In the genomic region with DNA sequence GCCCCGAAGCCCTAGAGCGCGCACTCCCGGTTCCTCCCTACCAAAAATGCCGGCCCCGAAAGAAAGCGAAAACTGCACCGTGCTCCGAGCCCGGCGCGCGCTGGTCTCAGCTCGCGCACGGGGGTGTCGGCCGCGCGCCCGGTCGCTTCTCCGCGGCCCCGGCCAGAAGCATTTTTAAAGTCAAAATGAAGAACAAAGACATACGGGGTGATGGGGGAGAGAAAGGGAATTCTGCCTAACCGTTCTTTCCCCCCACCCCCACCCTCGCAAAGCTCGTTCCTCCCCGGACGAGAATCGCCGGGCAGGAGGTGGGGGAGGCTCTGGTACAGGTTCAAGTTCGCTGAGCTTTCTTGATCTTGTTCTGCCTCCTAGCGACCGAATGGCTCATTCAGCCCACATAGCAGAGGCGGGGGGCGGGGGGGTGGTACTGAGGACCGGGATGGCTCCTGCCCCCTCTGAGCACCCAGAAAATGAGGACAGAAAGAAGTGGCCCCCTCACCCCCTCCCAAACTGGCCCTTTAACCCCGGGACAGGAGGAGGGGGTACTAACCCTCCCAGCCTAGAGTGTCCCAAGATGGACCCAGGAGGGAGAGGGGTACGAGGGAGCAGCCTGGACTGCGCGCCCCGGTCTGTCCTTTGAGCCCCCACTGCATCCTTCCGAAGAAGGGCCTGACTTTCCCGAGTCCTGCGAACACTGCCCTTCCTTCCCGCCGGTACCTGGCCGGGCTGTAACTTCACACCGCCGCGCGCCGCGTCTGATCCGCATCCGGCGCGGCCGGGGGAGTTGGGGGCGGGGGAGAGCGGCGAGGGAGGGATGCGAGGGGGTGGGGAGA, we compare ENCODE assay signal across 8 cellular contexts. TPM values are rescaled to one million over a fixed set of nuclear protein-coding genes. Genes with fewer than 3 reads are reported as not detected.
DNase-seq lines count a peak whose midpoint lies in the region; ATAC-seq and TF ChIP-seq lines count a peak whose summit lies in the region.

No MANE protein-coding gene starts in this region.

- 0% methylated on average over 62 to 65 of the region's 65 CpGs for WGBS in ectodermal cell, 2 experiments

- H3K9ac ChIP-seq in BLaER1 treated with 17β-estradiol and CSF1 and Interleukin-3, amounts not matched to agents 10 nM and 100 nM, result peak overlapping the region; percentile 73 to 99 (median 96)
- H3K9ac ChIP-seq in subcutaneous abdominal adipose tissue (ENCODE audit: low read length in 5 of 5), result peak overlapping the region in 2 of 5 donors; percentile 23 to 45

- H3K27ac ChIP-seq in BLaER1 treated with 17β-estradiol and CSF1 and Interleukin-3, amounts not matched to agents 10 nM and 100 nM, result peak overlapping the region; percentile 27 to 98 (median 92); a peak in 21 of 22 replicates
- H3K27ac ChIP-seq in VCaP, result peak overlapping the region; percentile 96
- no peak overlapping the region for H3K27ac ChIP-seq in ectodermal cell (ENCODE audit: insufficient read depth, low read depth, low read length, poor library complexity, severe bottlenecking)
- no peak overlapping the region for H3K27ac ChIP-seq in subcutaneous abdominal adipose tissue (ENCODE audit: low read depth, low read length)

- H3K4me3 ChIP-seq in BLaER1 treated with 17β-estradiol and CSF1 and Interleukin-3, amounts not matched to agents 10 nM and 100 nM, result peak overlapping the region; percentile 72 to 95 (median 88)
- H3K4me3 ChIP-seq in ectodermal cell (ENCODE audit: insufficient read depth, low read depth, low read length) (peak overlapping the region; percentile 71), subcutaneous abdominal adipose tissue (ENCODE audit: low read depth in 1 of 5, low read length in 5 of 5) (peak overlapping the region; percentile 68 to 81 (median 76))

- peaks cover 26 to 36% (median 35%) of the 10 kb centered on the region in 10 experiments for H3K4me1 ChIP-seq in BLaER1 treated with 17β-estradiol and CSF1 and Interleukin-3, amounts not matched to agents 10 nM and 100 nM
- H3K4me1 ChIP-seq in ectodermal cell (ENCODE audit: control insufficient read depth, insufficient read depth, low read length), result peaks cover 15% of the 10 kb centered on the region
- H3K4me1 ChIP-seq in subcutaneous abdominal adipose tissue (ENCODE audit: control insufficient read depth in 5 of 5, insufficient read depth in 5 of 5, low read length in 5 of 5), result peaks cover 0 to 60% (median 56%) of the 10 kb centered on the region in 5 donors

- DNase-seq in NCI-H2081 (lab: John Stamatoyannopoulos, UW) (peak; percentile 91 to 94), lung microvascular endothelial cell (ENCODE audit: low read depth in 2 of 2) (peak; percentile 61 to 83)

- H3K4me2 ChIP-seq in BLaER1 treated with 17β-estradiol and CSF1 and Interleukin-3, amounts not matched to agents 10 nM and 100 nM, result peak overlapping the region; percentile 83 to 98 (median 95)

- no peaks in the 10 kb centered on the region for H3K9me3 ChIP-seq in BLaER1 treated with 17β-estradiol and CSF1 and Interleukin-3, amounts not matched to agents 10 nM and 100 nM (replicated peaks in 1 of 11)
- H3K9me3 ChIP-seq in ectodermal cell (ENCODE audit: control insufficient read depth, low read length), result no peaks in the 10 kb centered on the region
- no peaks in the 10 kb centered on the region for H3K9me3 ChIP-seq in subcutaneous abdominal adipose tissue (ENCODE audit: control insufficient read depth in 5 of 5, low read length in 5 of 5)

- peaks cover 0 to 27% (median 0%) of the 10 kb centered on the region in 11 experiments; a peak in 6 of 22 replicates for H4K20me1 ChIP-seq in BLaER1 treated with 17β-estradiol and CSF1 and Interleukin-3, amounts not matched to agents 10 nM and 100 nM

- TF ChIP-seq CTCF in VCaP (conservative IDR thresholded peaks at IDR 0.05), result peak; percentile 83

- peak; percentile 73 for ATAC-seq in GM18867 (IDR thresholded peaks at IDR 0.05; ENCODE audit: unreplicated experiment)
- peak; percentile 40 for ATAC-seq in HG03095 (IDR thresholded peaks at IDR 0.05; ENCODE audit: unreplicated experiment)

- H3K27me3 ChIP-seq in BLaER1 treated with 17β-estradiol and CSF1 and Interleukin-3, amounts not matched to agents 10 nM and 100 nM, result no peaks in the 10 kb centered on the region
- H3K27me3 ChIP-seq in ectodermal cell (ENCODE audit: control insufficient read depth, insufficient read depth, low read length, poor library complexity, severe bottlenecking), result peaks cover 58% of the 10 kb centered on the region
- H3K27me3 ChIP-seq in subcutaneous abdominal adipose tissue (ENCODE audit: control insufficient read depth in 5 of 5, insufficient read depth in 4 of 5, low read length in 5 of 5), result peaks cover 30 to 72% (median 49%) of the 10 kb centered on the region in 5 donors

- peaks cover 0 to 11% (median 7%) of the 10 kb centered on the region in 11 experiments; a peak in 15 of 22 replicates for H3K36me3 ChIP-seq in BLaER1 treated with 17β-estradiol and CSF1 and Interleukin-3, amounts not matched to agents 10 nM and 100 nM
- H3K36me3 ChIP-seq in ectodermal cell (ENCODE audit: control insufficient read depth, insufficient read depth, low read length) (no peaks in the 10 kb centered on the region), subcutaneous abdominal adipose tissue (ENCODE audit: control insufficient read depth in 5 of 5, insufficient read depth in 5 of 5, low read length in 5 of 5) (no peaks in the 10 kb centered on the region)

RNA-seq across cellular contexts. Expression of a gene that starts 3.1 kb away (rescaled TPM):
- 1.8 TPM for polyA plus RNA-seq in ectodermal cell (2013, experiment 1 of 4)
- polyA plus RNA-seq in ectodermal cell (2013, experiment 2 of 4), result 0.82 TPM
- polyA plus RNA-seq in ectodermal cell (2013, experiment 3 of 4), result 1.9 TPM
- polyA plus RNA-seq in ectodermal cell (2013, experiment 4 of 4), result 1.9 TPM
- 0.40 and 0.65 TPM in 2 replicates for total RNA-seq in lung microvascular endothelial cell

Comparison
In these comparisons a context has a peak if more than half of its experiments do, and no peak if none do; other contexts are left out.
1. H3K27ac ChIP-seq: peak in BLaER1 treated with 17β-estradiol and CSF1 and Interleukin-3, amounts not matched to agents 10 nM and 100 nM (11 of 11) and VCaP (single experiment); none in ectodermal cell (single experiment) and subcutaneous abdominal adipose tissue (single experiment).
2. Peak in every context shown above with its lines, with median percentiles within 50 percentile points of each other: H3K4me3 ChIP-seq.